In the genomic region with DNA sequence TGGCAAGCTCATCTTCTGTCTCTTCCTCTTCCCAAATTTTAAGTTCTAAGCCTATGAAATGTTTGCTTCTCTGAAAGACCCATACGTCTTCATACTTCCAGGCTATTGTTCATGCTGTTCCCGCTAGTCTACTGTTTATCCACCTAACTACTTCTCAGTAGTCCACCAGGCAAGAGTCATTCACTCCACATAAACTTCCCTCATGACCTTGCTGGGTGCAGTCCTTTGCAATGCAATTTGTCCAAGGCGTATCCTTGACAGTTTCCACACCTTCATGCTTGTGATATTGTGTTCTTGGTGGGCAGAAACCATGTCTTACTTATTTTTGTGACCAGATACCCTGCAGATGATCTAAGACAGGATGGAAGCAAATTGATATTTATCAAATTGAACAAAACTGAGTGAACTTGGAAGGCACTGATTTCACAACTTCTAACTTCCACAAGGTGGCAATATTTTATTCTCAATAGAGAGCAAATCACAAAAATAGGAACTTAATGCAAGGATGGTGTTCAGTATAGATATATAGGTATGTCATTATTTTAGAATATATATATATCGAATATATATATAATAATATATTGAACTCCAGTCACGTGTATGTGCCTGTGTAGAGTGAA, we compare ENCODE assay signal across 1 cellular context.
TF ChIP-seq lines count a peak whose summit lies in the region.

No MANE protein-coding gene starts in this region.

TF ChIP-seq in GM12878, 131 proteins besides CTCF, POLR2A, EP300 and RAD21:
- TF ChIP-seq, protein P1, sequence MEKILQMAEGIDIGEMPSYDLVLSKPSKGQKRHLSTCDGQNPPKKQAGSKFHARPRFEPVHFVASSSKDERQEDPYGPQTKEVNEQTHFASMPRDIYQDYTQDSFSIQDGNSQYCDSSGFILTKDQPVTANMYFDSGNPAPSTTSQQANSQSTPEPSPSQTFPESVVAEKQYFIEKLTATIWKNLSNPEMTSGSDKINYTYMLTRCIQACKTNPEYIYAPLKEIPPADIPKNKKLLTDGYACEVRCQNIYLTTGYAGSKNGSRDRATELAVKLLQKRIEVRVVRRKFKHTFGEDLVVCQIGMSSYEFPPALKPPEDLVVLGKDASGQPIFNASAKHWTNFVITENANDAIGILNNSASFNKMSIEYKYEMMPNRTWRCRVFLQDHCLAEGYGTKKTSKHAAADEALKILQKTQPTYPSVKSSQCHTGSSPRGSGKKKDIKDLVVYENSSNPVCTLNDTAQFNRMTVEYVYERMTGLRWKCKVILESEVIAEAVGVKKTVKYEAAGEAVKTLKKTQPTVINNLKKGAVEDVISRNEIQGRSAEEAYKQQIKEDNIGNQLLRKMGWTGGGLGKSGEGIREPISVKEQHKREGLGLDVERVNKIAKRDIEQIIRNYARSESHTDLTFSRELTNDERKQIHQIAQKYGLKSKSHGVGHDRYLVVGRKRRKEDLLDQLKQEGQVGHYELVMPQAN (conservative IDR thresholded peaks at IDR 0.05) = no peak
- TF ChIP-seq TCF3 (IDR thresholded peaks at IDR 0.05; ENCODE audit: borderline replicate concordance, insufficient read depth, low read depth, low read length) (no peak), SMC3 (IDR thresholded peaks at IDR 0.05; ENCODE audit: borderline replicate concordance, low read length) (peak; percentile 48; the same call in 1 of the 2 replicates), ZNF24 (IDR thresholded peaks at IDR 0.05) (no peak)
- TF ChIP-seq, protein P2, sequence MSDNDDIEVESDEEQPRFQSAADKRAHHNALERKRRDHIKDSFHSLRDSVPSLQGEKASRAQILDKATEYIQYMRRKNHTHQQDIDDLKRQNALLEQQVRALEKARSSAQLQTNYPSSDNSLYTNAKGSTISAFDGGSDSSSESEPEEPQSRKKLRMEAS (IDR thresholded peaks at IDR 0.05; ENCODE audit: low read depth, low read length) = no peak
